ENCODE assay signal across 19 cellular contexts in the genomic region with DNA sequence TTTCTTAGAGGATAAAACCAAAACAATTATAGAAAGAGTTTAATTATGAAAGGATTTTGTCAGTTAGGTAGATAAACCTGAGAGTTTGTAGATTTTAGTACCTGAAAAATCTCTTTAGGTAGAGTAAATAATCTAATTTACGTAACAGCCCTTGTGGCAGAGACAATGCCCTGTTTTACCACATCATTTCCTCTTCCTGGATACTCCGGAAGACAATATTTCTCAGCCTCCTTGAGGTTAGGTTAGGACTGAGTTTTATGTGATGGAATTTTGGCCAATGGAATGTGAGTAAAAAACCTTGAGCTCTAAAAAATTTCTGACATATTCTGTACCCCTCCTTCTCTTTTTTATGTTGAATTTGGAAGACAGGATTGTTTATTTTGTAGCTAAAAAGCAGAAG. TPM values are rescaled to one million over a fixed set of nuclear protein-coding genes. Genes with fewer than 3 reads are reported as not detected.
DNase-seq lines count a peak whose midpoint lies in the region; ATAC-seq and TF ChIP-seq lines count a peak whose summit lies in the region.
"Had no signal": no experiment of that assay in that cellular context is flagged by ENCODE, and none has a peak within 500 bp of the region (broad histone marks: within the 10 kb centered on the region; RNA-seq: fewer than 3 reads in every experiment).

No MANE protein-coding gene starts in this region.

- H3K4me1 ChIP-seq in CD4-positive, CD25-positive, alpha-beta regulatory T cell (ENCODE audit: control insufficient read depth, insufficient read depth, low read length, poor library complexity, severe bottlenecking) = peaks cover 11% of the 10 kb centered on the region
- peaks cover 37% of the 10 kb centered on the region for H3K4me1 ChIP-seq in psoas muscle

- intact Hi-C loops in psoas muscle (cut with DNase I) = no loop called here

- TF ChIP-seq CTCF in psoas muscle (IDR thresholded peaks at IDR 0.05) = no peak

- H3K27me3 ChIP-seq in CD4-positive, CD25-positive, alpha-beta regulatory T cell (ENCODE audit: control insufficient read depth, insufficient read depth, low read length) = no peaks in the 10 kb centered on the region
- no peaks in the 10 kb centered on the region for H3K27me3 ChIP-seq in psoas muscle (ENCODE audit: insufficient read depth in 3 of 3, low read length in 2 of 3)
- H3K27me3 ChIP-seq: BLaER1 treated with 17β-estradiol and CSF1 and Interleukin-3, amounts not matched to agents 10 nM and 100 nM had no signal

- no peak for ATAC-seq in CD4-positive, CD25-positive, alpha-beta regulatory T cell (ENCODE audit: low read depth in 2 of 2)
- no peak for ATAC-seq in activated naive CD8-positive, alpha-beta T cell treated with anti-CD3 and anti-CD28 coated beads, Interleukin-2, amount 50 U/mL, for 24 hours
- ATAC-seq in psoas muscle = no peak
- ATAC-seq in GM18868 (IDR thresholded peaks at IDR 0.05; ENCODE audit: unreplicated experiment) = no peak

- H3K27me3 Mint-ChIP-seq in CD4-positive, CD25-positive, alpha-beta regulatory T cell = no peaks in the 10 kb centered on the region
- no peaks in the 10 kb centered on the region for H3K27me3 Mint-ChIP-seq in activated naive CD8-positive, alpha-beta T cell treated with anti-CD3 and anti-CD28 coated beads, Interleukin-2, amount 50 U/mL, for 24 hours
- H3K27me3 Mint-ChIP-seq: activated naive CD8-positive, alpha-beta T cell treated with anti-CD3 and anti-CD28 coated beads, Interleukin-2, amount 10 ng/mL, durations not matched to agents 7 days and 5 days; progenitor cell of endocrine pancreas had no signal

- peak overlapping the region; percentile 79 for H3K4me3 ChIP-seq in CD4-positive, CD25-positive, alpha-beta regulatory T cell (ENCODE audit: low read depth, low read length)
- H3K4me3 ChIP-seq in psoas muscle = no peak overlapping the region
- H3K4me3 ChIP-seq: BLaER1 treated with 17β-estradiol and CSF1 and Interleukin-3, amounts not matched to agents 10 nM and 100 nM had no signal

- peak overlapping the region; percentile 20 to 78 (median 62) for H3K4me3 Mint-ChIP-seq in CD4-positive, CD25-positive, alpha-beta regulatory T cell
- H3K4me3 Mint-ChIP-seq in activated naive CD8-positive, alpha-beta T cell treated with anti-CD3 and anti-CD28 coated beads, Interleukin-2, amount 50 U/mL, for 24 hours = peak overlapping the region; percentile 73
- H3K4me3 Mint-ChIP-seq: activated B cell treated with CpG ODN at 0.5 μM for 24 hours; activated naive CD8-positive, alpha-beta T cell treated with anti-CD3 and anti-CD28 coated beads, Interleukin-2, amount 10 ng/mL, durations not matched to agents 7 days and 5 days had no signal

- H3K9me3 Mint-ChIP-seq in CD4-positive, CD25-positive, alpha-beta regulatory T cell = peaks cover 0 to 14% (median 6%) of the 10 kb centered on the region in 7 donors
- peaks cover 17% of the 10 kb centered on the region for H3K9me3 Mint-ChIP-seq in activated naive CD8-positive, alpha-beta T cell treated with anti-CD3 and anti-CD28 coated beads, Interleukin-2, amount 50 U/mL, for 24 hours

- H3K36me3 Mint-ChIP-seq in CD4-positive, CD25-positive, alpha-beta regulatory T cell = peaks cover 9% of the 10 kb centered on the region
- H3K36me3 Mint-ChIP-seq in activated naive CD8-positive, alpha-beta T cell treated with anti-CD3 and anti-CD28 coated beads, Interleukin-2, amount 50 U/mL, for 24 hours (ENCODE audit: low read depth) = peaks cover 8% of the 10 kb centered on the region

- H3K4me1 Mint-ChIP-seq in CD4-positive, CD25-positive, alpha-beta regulatory T cell = peaks cover 11 to 46% (median 34%) of the 10 kb centered on the region in 4 donors
- peaks cover 7% of the 10 kb centered on the region for H3K4me1 Mint-ChIP-seq in activated naive CD8-positive, alpha-beta T cell treated with anti-CD3 and anti-CD28 coated beads, Interleukin-2, amount 50 U/mL, for 24 hours
- H3K4me1 Mint-ChIP-seq: activated B cell treated with CpG ODN at 0.5 μM for 24 hours had no signal

- H3K36me3 ChIP-seq in CD4-positive, CD25-positive, alpha-beta regulatory T cell (ENCODE audit: control insufficient read depth, insufficient read depth, low read length) = no peaks in the 10 kb centered on the region
- no peaks in the 10 kb centered on the region for H3K36me3 ChIP-seq in psoas muscle (ENCODE audit: insufficient read depth in 1 of 2, low read depth in 1 of 2)

- H3K27ac Mint-ChIP-seq in CD4-positive, CD25-positive, alpha-beta regulatory T cell = peak overlapping the region; percentile 40 to 53 (median 51)
- peak overlapping the region; percentile 9 for H3K27ac Mint-ChIP-seq in activated naive CD8-positive, alpha-beta T cell treated with anti-CD3 and anti-CD28 coated beads, Interleukin-2, amount 50 U/mL, for 24 hours
- H3K27ac Mint-ChIP-seq: activated B cell treated with CpG ODN at 0.5 μM for 24 hours; activated naive CD8-positive, alpha-beta T cell treated with anti-CD3 and anti-CD28 coated beads, Interleukin-2, amount 10 ng/mL, durations not matched to agents 7 days and 5 days; progenitor cell of endocrine pancreas had no signal

- peaks cover 0 to 13% of the 10 kb centered on the region in 2 experiments for H3K9me3 ChIP-seq in CD4-positive, CD25-positive, alpha-beta regulatory T cell (ENCODE audit: control insufficient read depth in 2 of 2, low read length in 2 of 2)
- H3K9me3 ChIP-seq in psoas muscle = no peaks in the 10 kb centered on the region

- peak in 1 of 3 donors; percentile 32 for DNase-seq in CD4-positive, CD25-positive, alpha-beta regulatory T cell
- DNase-seq in Kasumi-1 (lab: John Stamatoyannopoulos, UW) (peak; percentile 26 to 32), psoas muscle (no peak), SIG-M5 treated with dmso at 0.1 percent for 504 hours (lab: John Stamatoyannopoulos, UW; ENCODE audit: unreplicated experiment) (no peak), NCI-H2107 treated with DMSO at 0.1 percent for 48 hours (lab: John Stamatoyannopoulos, UW; ENCODE audit: unreplicated experiment) (no peak), iPS-NIHi11 (ENCODE audit: low spot score) (no peak)
- DNase-seq in activated naive CD8-positive, alpha-beta T cell treated with anti-CD3 and anti-CD28 coated beads, Interleukin-2, amount 50 U/mL, for 24 hours = no peak
- DNase-seq: activated B cell treated with CpG ODN at 0.5 μM for 24 hours; activated naive CD8-positive, alpha-beta T cell treated with anti-CD3 and anti-CD28 coated beads, Interleukin-2, amount 10 ng/mL, durations not matched to agents 7 days and 5 days; DMS79; effector CD4-positive, alpha-beta T cell; hypothalamus; MM.1S; NCI-H2081; NCI-H526; T-helper 1 cell had no signal

- WGBS in psoas muscle, 3 donors = 76 to 82% (median 76%) methylated on average over 2 of the region's 2 CpGs

- H3K27ac ChIP-seq in CD4-positive, CD25-positive, alpha-beta regulatory T cell (ENCODE audit: insufficient read depth, low read length, poor library complexity, severe bottlenecking) = no peak overlapping the region
- H3K27ac ChIP-seq in psoas muscle = peak overlapping the region; percentile 78
- H3K27ac ChIP-seq: BLaER1 treated with 17β-estradiol and CSF1 and Interleukin-3, amounts not matched to agents 10 nM and 100 nM had no signal

RNA-seq across cellular contexts. Expression of gene TPRG1, which starts 50.7 kb away (rescaled TPM):
- 5.5 TPM for total RNA-seq in CD4-positive, CD25-positive, alpha-beta regulatory T cell
- 10 to 100 TPM in 1 of 4 donors, 1 to 10 TPM in 3; 1.5 to 10.8 (median 3.7) TPM for polyA plus RNA-seq in CD4-positive, CD25-positive, alpha-beta regulatory T cell
- 10 to 100 TPM in 3 of 4 donors, 1 to 10 TPM in 1; 6.1 to 24.5 (median 11.9) TPM for total RNA-seq in psoas muscle
- 1 to 10 TPM in 2 of 3 donors, under 1 TPM in 1; 0.78 to 9.9 (median 1.6) TPM for polyA plus RNA-seq in psoas muscle

Comparison
In these comparisons a context has a peak if more than half of its experiments do, and no peak if none do; other contexts are left out.
1. DNase-seq: peak in Kasumi-1 (2 of 2); none in activated naive CD8-positive, alpha-beta T cell treated with anti-CD3 and anti-CD28 coated beads, Interleukin-2, amount 50 U/mL, for 24 hours (single experiment), psoas muscle (0 of 2), SIG-M5 treated with dmso at 0.1 percent for 504 hours (single experiment), NCI-H2107 treated with DMSO at 0.1 percent for 48 hours (single experiment) and iPS-NIHi11 (single experiment).